Comparison of ENCODE assay signal across 8 cellular contexts in the genomic region with DNA sequence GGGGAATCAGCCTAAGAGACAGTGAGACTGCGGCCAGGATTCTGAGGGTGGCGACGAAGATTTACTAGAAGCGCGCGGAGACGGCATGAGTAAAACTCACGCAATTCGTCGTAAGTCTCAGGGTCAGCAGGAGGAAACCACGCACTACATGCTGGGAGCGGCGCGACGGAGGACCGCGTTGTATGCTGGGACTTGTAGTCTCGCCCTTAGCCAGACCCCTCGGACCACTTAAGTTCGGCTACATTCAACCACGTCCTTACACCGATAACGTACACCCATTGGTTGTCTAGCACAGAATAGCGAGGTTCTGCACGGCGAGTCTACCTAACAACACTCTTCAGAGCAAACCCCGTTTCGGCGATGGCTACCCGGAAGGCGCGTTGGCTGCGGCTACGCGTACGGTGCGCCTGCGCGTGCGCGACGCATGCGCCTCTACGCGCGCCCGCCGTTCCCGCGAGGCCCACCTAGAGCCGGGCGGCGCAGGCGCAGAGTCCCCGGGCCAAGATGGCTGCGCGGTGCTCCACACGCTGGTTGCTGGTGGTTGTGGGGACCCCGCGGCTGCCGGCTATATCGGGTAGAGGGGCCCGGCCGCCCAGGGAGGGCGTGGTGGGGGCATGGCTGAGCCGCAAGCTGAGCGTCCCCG. TPM values are rescaled to one million over a fixed set of nuclear protein-coding genes. Genes with fewer than 3 reads are reported as not detected.
A peak's percentile ranks its signal among the peaks of the same experiment; 100 is the strongest.
DNase-seq lines count a peak whose midpoint lies in the region; ATAC-seq and TF ChIP-seq lines count a peak whose summit lies in the region.

TSS of gene DNAJA3 (plus strand) at position 491 of the 643 bp plus-strand sequence. CDS start at position 505, 14 bp downstream.

- peak within 1 kb of the TSS; percentile 98 for H3K4me2 ChIP-seq in PC-3 (ENCODE audit: low read length)

- H3K9ac ChIP-seq in PC-3 (ENCODE audit: low read length), result peak within 1 kb of the TSS; percentile 98

- POLR2A ChIA-PET in PC-3 (lab: Charles Lee; ENCODE audit: unreplicated experiment), result no interaction called here

- H3K27ac ChIP-seq in PC-3 (ENCODE audit: low read length), result peak within 1 kb of the TSS; percentile 79

- DNase-seq in DMS53 (lab: John Stamatoyannopoulos, UW), result peak; percentile 93
- peak; percentile 96 for DNase-seq in Jurkat, Clone E6-1 (ENCODE audit: low read depth, low spot score)
- DNase-seq in PC-3, result peak; percentile 86
- DNase-seq in activated T-cell treated with anti-CD3 and anti-CD28 coated beads for 48 hours (ENCODE audit: low read depth), result peak; percentile 91
- peak; percentile 97 to 99 for DNase-seq in erythroblast (lab: John Stamatoyannopoulos, UW)
- peak; percentile 92 for DNase-seq in mucosa of gallbladder (ENCODE audit: low spot score)
- peak; percentile 91 for DNase-seq in stimulated activated CD8-positive, alpha-beta memory T cell treated with anti-CD3 and anti-CD28 coated beads, Interleukin-4, amount 100 ng/mL, for 24 hours (ENCODE audit: low read depth)

- H3K27me3 ChIP-seq in PC-3 (ENCODE audit: low read length), result no peaks in the 10 kb centered on the region

- peak; percentile 95 for TF ChIP-seq POLR2A in erythroblast (IDR thresholded peaks at IDR 0.05; ENCODE audit: low read length)

- H3K9me2 ChIP-seq in PC-3 (replicated peaks; ENCODE audit: low read length), result no peaks in the 10 kb centered on the region

- peak within 1 kb of the TSS; percentile 85 for H3K4me3 ChIP-seq in Jurkat, Clone E6-1 (ENCODE audit: low read length)
- peak within 1 kb of the TSS; percentile 97 for H3K4me3 ChIP-seq in PC-3 (ENCODE audit: low read length)

- BruUV-seq in PC-3 (replicated peaks; lab: Mats Ljungman, UMichigan), result no TSS peak

- H3K36me3 ChIP-seq in PC-3 (ENCODE audit: low read depth, low read length), result no peaks in the 10 kb centered on the region

- TF ChIP-seq CTCF in PC-3 (conservative IDR thresholded peaks at IDR 0.05; ENCODE audit: low read depth, low read length), result no peak

- H4K20me1 ChIP-seq in PC-3 (ENCODE audit: low read length), result no peaks in the 10 kb centered on the region

- ATAC-seq in GM21717 (IDR thresholded peaks at IDR 0.05; ENCODE audit: unreplicated experiment) (peak; percentile 82), PC-3 (peak; percentile 90)

- CTCF ChIA-PET in PC-3 (lab: Charles Lee), result no interaction called here

- H3F3A ChIP-seq in PC-3 (ENCODE audit: low read length, unreplicated experiment), result no peaks in the 10 kb centered on the region

- intact Hi-C loops in PC-3 (cut with micrococcal nuclease), result no loop called here

- peaks cover 41% of the 10 kb centered on the region for H3K79me2 ChIP-seq in PC-3 (ENCODE audit: low read length)

- H3K4me1 ChIP-seq in PC-3 (ENCODE audit: insufficient read depth, low read length), result peaks cover 19% of the 10 kb centered on the region; the same call in 1 of the 2 replicates

- H2AFZ ChIP-seq in PC-3 (ENCODE audit: low read length), result peak within 1 kb of the TSS; percentile 90

- H3K9me3 ChIP-seq in PC-3 (ENCODE audit: low read length), result no peaks in the 10 kb centered on the region

RNA-seq across cellular contexts. Expression of gene DNAJA3, which starts in this region (rescaled TPM):
- polyA plus RNA-seq in Jurkat, Clone E6-1 (2012; ENCODE audit: insufficient read depth, insufficient read length), result 72.5 TPM
- total RNA-seq in PC-3 (2014; rRNA removed) (123 and 158 TPM in 2 replicates), mucosa of gallbladder (41.0 TPM)

Comparison
In these comparisons a context has a peak if more than half of its experiments do, and no peak if none do; other contexts are left out.
1. Peak in every context shown above with its lines: DNase-seq, ATAC-seq, H3K4me3 ChIP-seq and H3K27ac ChIP-seq.